Comparison of ENCODE assay signal across 8 cellular contexts in genomic region chr5:150350524-150351344, GRCh38. TPM values are rescaled to one million over a fixed set of nuclear protein-coding genes. Genes with fewer than 3 reads are reported as not detected.
DNase-seq lines count a peak whose midpoint lies in the region; ATAC-seq, FAIRE-seq and TF ChIP-seq lines count a peak whose summit lies in the region.

No MANE protein-coding gene starts in this region.

- DNase-seq in D721Med (ENCODE audit: insufficient read length, low spot score) (peak; percentile 76), RWPE1 (ENCODE audit: low spot score) (peak; percentile 93), Right ventricle myocardium superior (peak; percentile 77), pons (ENCODE audit: low spot score) (peak; percentile 93), mesenteric fat pad (ENCODE audit: low spot score) (no peak)
- DNase-seq in activated naive CD8-positive, alpha-beta T cell treated with anti-CD3 and anti-CD28 coated beads for 36 hours, result peak; percentile 55

- H3K27ac Mint-ChIP-seq in activated naive CD8-positive, alpha-beta T cell treated with anti-CD3 and anti-CD28 coated beads for 36 hours, result peak overlapping the region; percentile 70

- no peak for FAIRE-seq in D721Med (lab: Jason Lieb, UNC)

- POLR2A ChIA-PET in RWPE1 (lab: Yijun Ruan, JAX; ENCODE audit: low non-redundant PET), result interaction anchor here (0.6 kb wide), 1 partner anchor 78 kb away, joined by 5 read pairs; no protein-coding TSS in a partner anchor

- no peaks in the 10 kb centered on the region for H3K36me3 Mint-ChIP-seq in activated naive CD8-positive, alpha-beta T cell treated with anti-CD3 and anti-CD28 coated beads for 36 hours

- ATAC-seq in GM19452 (IDR thresholded peaks at IDR 0.05; ENCODE audit: unreplicated experiment) (peak; percentile 90), HG03460 (IDR thresholded peaks at IDR 0.05; ENCODE audit: unreplicated experiment) (peak; percentile 94), Right ventricle myocardium superior (ENCODE audit: poor library complexity) (peak; percentile 89)

- peak overlapping the region; percentile 39; the same call in 1 of the 2 replicates for H3K27ac ChIP-seq in RWPE1

- peaks cover 6% of the 10 kb centered on the region for H3K4me1 Mint-ChIP-seq in activated naive CD8-positive, alpha-beta T cell treated with anti-CD3 and anti-CD28 coated beads for 36 hours

- intact Hi-C loops in Right ventricle myocardium superior (cut with DNase I), result no loop called here

- CTCF ChIA-PET in RWPE1 (lab: Yijun Ruan, JAX), result interaction anchor here (0.6 to 4.2 kb wide), 35 partner anchors 8 to 398 kb away, joined by 3 to 49 read pairs (median 4); partner anchors contain the start of genes ARSI and TCOF1

- H3K4me3 Mint-ChIP-seq in activated naive CD8-positive, alpha-beta T cell treated with anti-CD3 and anti-CD28 coated beads for 36 hours, result no peak overlapping the region

- H3K27me3 Mint-ChIP-seq in activated naive CD8-positive, alpha-beta T cell treated with anti-CD3 and anti-CD28 coated beads for 36 hours, result peaks cover 3% of the 10 kb centered on the region

- TF ChIP-seq CTCF in D721Med (IDR thresholded peaks at IDR 0.05; ENCODE audit: insufficient read depth, missing control alignments), result peak; percentile 72
- TF ChIP-seq CTCF in RWPE1 (conservative IDR thresholded peaks at IDR 0.05; ENCODE audit: low read depth), result peak; percentile 86

- no peaks in the 10 kb centered on the region for H3K9me3 Mint-ChIP-seq in activated naive CD8-positive, alpha-beta T cell treated with anti-CD3 and anti-CD28 coated beads for 36 hours

RNA-seq across cellular contexts. Expression of gene TCOF1, which starts 6.8 kb away (rescaled TPM):
- 100 to 1,000 TPM; 138 to 140 TPM for total RNA-seq in activated naive CD8-positive, alpha-beta T cell treated with anti-CD3 and anti-CD28 coated beads for 36 hours
- total RNA-seq in Right ventricle myocardium superior (17.3 TPM), mesenteric fat pad (26.1 TPM)

RNA-seq across cellular contexts. Expression of gene ARSI, which starts 48.0 kb away (rescaled TPM):
- total RNA-seq in activated naive CD8-positive, alpha-beta T cell treated with anti-CD3 and anti-CD28 coated beads for 36 hours, result not detected
- total RNA-seq in Right ventricle myocardium superior (0.38 TPM), mesenteric fat pad (0.58 TPM)
